ENCODE assay signal across 21 cellular contexts in genomic region chr9:19372576-19372975, GRCh38. TPM values are rescaled to one million over a fixed set of nuclear protein-coding genes. Genes with fewer than 3 reads are reported as not detected.
DNase-seq lines count a peak whose midpoint lies in the region; TF ChIP-seq lines count a peak whose summit lies in the region.
"Had no signal": no experiment of that assay in that cellular context is flagged by ENCODE, and none has a peak within 500 bp of the region (broad histone marks: within the 10 kb centered on the region; RNA-seq: fewer than 3 reads in every experiment).

No MANE protein-coding gene starts in this region.

- H3K9me3 Mint-ChIP-seq in Calu3 (ENCODE audit: low read depth, unreplicated experiment), result no peaks in the 10 kb centered on the region
- H3K9me3 Mint-ChIP-seq: activated CD4-positive, alpha-beta memory T cell treated with anti-CD3 and anti-CD28 coated beads for 36 hours; activated T-cell treated with anti-CD3 and anti-CD28 coated beads, Interleukin-2, amount 50 U/mL, for 72 hours; naive B cell; T-cell had no signal

- H4K20me1 ChIP-seq in PC-9 (ENCODE audit: insufficient read depth), result peaks cover 24% of the 10 kb centered on the region

- no peaks in the 10 kb centered on the region for H3K27me3 ChIP-seq in ACC112 (ENCODE audit: insufficient read depth, low read length)
- H3K27me3 ChIP-seq in PC-9 (ENCODE audit: insufficient read depth, low read depth), result no peaks in the 10 kb centered on the region
- H3K27me3 ChIP-seq: brain microvascular endothelial cell, foreskin keratinocyte, upper lobe of right lung had no signal

- H3K79me2 ChIP-seq in ACC112 (ENCODE audit: control insufficient read depth, insufficient read depth, low read length, unreplicated experiment), result peaks cover 8% of the 10 kb centered on the region
- H3K79me2 ChIP-seq in PC-9 (ENCODE audit: low read depth), result peaks cover 12% of the 10 kb centered on the region
- H3K79me2 ChIP-seq: parathyroid adenoma had no signal

- H3K27ac ChIP-seq in ACC112 (ENCODE audit: low read depth, low read length), result 0 out of 2 replicates have a peak overlapping the region, but pooled peaks have one; percentile 24
- peak overlapping the region; percentile 43 for H3K27ac ChIP-seq in PC-9
- H3K27ac ChIP-seq in epithelial cell of prostate, result peak overlapping the region; percentile 5
- H3K27ac ChIP-seq: brain microvascular endothelial cell, foreskin keratinocyte, parathyroid adenoma, upper lobe of right lung had no signal

- no peak for DNase-seq in Calu3
- DNase-seq in PC-9, result no peak
- DNase-seq in epithelial cell of prostate (ENCODE audit: low read depth, low spot score), result no peak
- DNase-seq in activated gamma-delta T cell (lab: John Stamatoyannopoulos, UW), result no peak
- no peak for DNase-seq in DMS79 treated with DMSO at 0.1 percent for 48 hours (lab: John Stamatoyannopoulos, UW)
- DNase-seq in hepatic stellate cell (ENCODE audit: low spot score), result no peak
- DNase-seq: activated CD4-positive, alpha-beta memory T cell treated with anti-CD3 and anti-CD28 coated beads for 36 hours; activated T-cell treated with anti-CD3 and anti-CD28 coated beads, Interleukin-2, amount 50 U/mL, for 72 hours; brain microvascular endothelial cell; foreskin keratinocyte; hypothalamus; kidney; naive B cell; NCI-H1048; NCI-H2081; NCI-H446 treated with DMSO at 0.1 percent for 48 hours; NK-92 treated with Interleukin-12 subunit alpha and Interleukin-12 subunit beta, amount 100 ng/mL, for 24 hours; T-cell; upper lobe of right lung had no signal

- H3K4me3 ChIP-seq in ACC112 (ENCODE audit: low read depth, low read length) (no peak overlapping the region), PC-9 (no peak overlapping the region)
- H3K4me3 ChIP-seq: upper lobe of right lung had no signal

- H3F3A ChIP-seq in PC-9 (ENCODE audit: insufficient read depth, low read depth), result peaks cover 69% of the 10 kb centered on the region

- no peak overlapping the region for H3K27ac Mint-ChIP-seq in Calu3 (ENCODE audit: unreplicated experiment)
- H3K27ac Mint-ChIP-seq: naive B cell, T-cell had no signal

- POLR2A ChIA-PET in PC-9 (lab: Charles Lee; ENCODE audit: unreplicated experiment), result no interaction called here

- no peaks in the 10 kb centered on the region for H3K27me3 Mint-ChIP-seq in Calu3 (ENCODE audit: unreplicated experiment)
- H3K27me3 Mint-ChIP-seq: activated CD4-positive, alpha-beta memory T cell treated with anti-CD3 and anti-CD28 coated beads for 36 hours; naive B cell; T-cell had no signal

- peaks cover 48% of the 10 kb centered on the region for H3K36me3 Mint-ChIP-seq in Calu3 (ENCODE audit: insufficient read depth, unreplicated experiment)

- H3K4me3 Mint-ChIP-seq in Calu3 (ENCODE audit: low read depth, unreplicated experiment), result no peak overlapping the region
- H3K4me3 Mint-ChIP-seq: activated CD4-positive, alpha-beta memory T cell treated with anti-CD3 and anti-CD28 coated beads for 36 hours; activated T-cell treated with anti-CD3 and anti-CD28 coated beads, Interleukin-2, amount 50 U/mL, for 72 hours; naive B cell; T-cell had no signal

- peaks cover 45% of the 10 kb centered on the region for H3K36me3 ChIP-seq in ACC112 (ENCODE audit: insufficient read depth, low read length)
- peaks cover 38% of the 10 kb centered on the region for H3K36me3 ChIP-seq in PC-9 (ENCODE audit: low read depth)

- no peaks in the 10 kb centered on the region for H3K9me3 ChIP-seq in PC-9 (ENCODE audit: insufficient read depth, low read depth)
- H3K9me3 ChIP-seq: upper lobe of right lung had no signal

- BruUV-seq in Calu3 (replicated peaks; lab: Mats Ljungman, UMichigan), result TSS peak; percentile 30
- BruUV-seq in PC-9 (replicated peaks; lab: Mats Ljungman, UMichigan), result no TSS peak

- no peak overlapping the region for H3K4me2 ChIP-seq in PC-9

- intact Hi-C loops in Calu3 (cut with micrococcal nuclease; ENCODE audit: unreplicated experiment), result loop anchor here (5.0 kb wide), 1 partner anchor 35 kb away; the partner anchor contains the start of gene ACER2
- intact Hi-C loops in PC-9 (cut with micrococcal nuclease; ENCODE audit: unreplicated experiment), result no loop called here

- H3K4me1 ChIP-seq in ACC112 (ENCODE audit: control insufficient read depth, insufficient read depth, low read length, unreplicated experiment) (peaks cover 25% of the 10 kb centered on the region), PC-9 (replicated peaks; ENCODE audit: insufficient read depth) (peaks cover 7% of the 10 kb centered on the region; the same call in 1 of the 2 replicates)
- H3K4me1 ChIP-seq: parathyroid adenoma had no signal

- no peaks in the 10 kb centered on the region for H3K9me2 ChIP-seq in PC-9 (ENCODE audit: insufficient read depth)

- peaks cover 9% of the 10 kb centered on the region for H3K4me1 Mint-ChIP-seq in Calu3 (ENCODE audit: low read depth, unreplicated experiment)

- TF ChIP-seq CTCF in Calu3 (IDR thresholded peaks at IDR 0.05; ENCODE audit: unreplicated experiment) (no peak), PC-9 (conservative IDR thresholded peaks at IDR 0.05) (no peak)

- CTCF ChIA-PET in Calu3 (lab: Charles Lee), result no interaction called here
- CTCF ChIA-PET in PC-9 (lab: Charles Lee), result no interaction called here

- H2AFZ ChIP-seq in ACC112 (ENCODE audit: low read length, unreplicated experiment), result no peak overlapping the region
- H2AFZ ChIP-seq in PC-9, result no peak overlapping the region
- H2AFZ ChIP-seq: parathyroid adenoma had no signal

RNA-seq across cellular contexts. Expression of gene RPS6, which starts 7.5 kb away (rescaled TPM):
- total RNA-seq in Calu3 (2022) (964 and 1,043 TPM in 2 replicates), PC-9 (2021) (1,159 and 1,304 TPM in 2 replicates)

RNA-seq across cellular contexts. Expression of gene ACER2, which starts 36.2 kb away (rescaled TPM):
- total RNA-seq in Calu3 (2022), result 7.6 and 10.0 TPM in 2 replicates
- 3.8 and 4.3 TPM in 2 replicates for total RNA-seq in PC-9 (2021)
